ENCODE assay signal across 8 cellular contexts in genomic region chr5:147483961-147484707, GRCh38. TPM values are rescaled to one million over a fixed set of nuclear protein-coding genes. Genes with fewer than 3 reads are reported as not detected.
DNase-seq lines count a peak whose midpoint lies in the region; ATAC-seq, FAIRE-seq and TF ChIP-seq lines count a peak whose summit lies in the region.

No MANE protein-coding gene starts in this region.

- no peak for FAIRE-seq in small intestine (lab: Jason Lieb, UNC)

- H3K36me3 ChIP-seq in HUES64 (ENCODE audit: insufficient read depth, low read length) (no peaks in the 10 kb centered on the region), SJSA1 (no peaks in the 10 kb centered on the region; the same call in 1 of the 2 replicates), small intestine (ENCODE audit: control insufficient read depth in 2 of 2, insufficient read depth in 2 of 2, low read length in 2 of 2) (no peaks in the 10 kb centered on the region)

- intact Hi-C loops in left ventricle myocardium superior (cut with micrococcal nuclease): no loop called here

- peaks cover 70% of the 10 kb centered on the region for H3K4me1 ChIP-seq in HUES64 (ENCODE audit: insufficient read depth, low read length)
- H3K4me1 ChIP-seq in SJSA1 (replicated peaks): peaks cover 44% of the 10 kb centered on the region
- peaks cover 0 to 2% of the 10 kb centered on the region in 2 donors for H3K4me1 ChIP-seq in small intestine (ENCODE audit: control insufficient read depth in 2 of 2, insufficient read depth in 1 of 2, low read depth in 1 of 2, low read length in 1 of 2)

- peak overlapping the region; percentile 23; the same call in 1 of the 2 replicates for H3K9ac ChIP-seq in HUES64 (ENCODE audit: low read depth, low read length)

- peak; percentile 75 to 89 for DNase-seq in SJSA1 (ENCODE audit: low read depth in 1 of 2, low spot score in 2 of 2)
- peak; percentile 80 for DNase-seq in left ventricle myocardium superior
- peak; percentile 9 for DNase-seq in small intestine
- no peak for DNase-seq in 8988T
- no peak for DNase-seq in GDM1 (lab: John Stamatoyannopoulos, UW)
- no peak for DNase-seq in GM10248 (ENCODE audit: extremely low spot score)

- H3K27me3 ChIP-seq in HUES64 (ENCODE audit: insufficient read depth, low read length) (no peaks in the 10 kb centered on the region), SJSA1 (replicated peaks) (no peaks in the 10 kb centered on the region), small intestine (ENCODE audit: control insufficient read depth in 2 of 2, insufficient read depth in 2 of 2, low read length in 2 of 2) (no peaks in the 10 kb centered on the region)

- H3K9me3 ChIP-seq in HUES64 (ENCODE audit: insufficient read depth, low read depth, low read length): no peaks in the 10 kb centered on the region
- H3K9me3 ChIP-seq in SJSA1 (replicated peaks): no peaks in the 10 kb centered on the region
- no peaks in the 10 kb centered on the region for H3K9me3 ChIP-seq in small intestine (ENCODE audit: control insufficient read depth, low read depth)

- H3K27ac ChIP-seq in HUES64 (ENCODE audit: low read depth, low read length) (peak overlapping the region; percentile 37; the same call in 1 of the 2 replicates), SJSA1 (peak overlapping the region; percentile 93), small intestine (ENCODE audit: low read depth in 1 of 2, low read length in 1 of 2) (peak overlapping the region in 1 of 2 donors; percentile 90)

- no peak for TF ChIP-seq CTCF in GM10248 (IDR thresholded peaks at IDR 0.05; ENCODE audit: control extremely low read depth, extremely low read depth, low read depth, missing control alignments)

- POLR2A ChIA-PET in GM10248 (lab: Yijun Ruan, JAX): no interaction called here

- CTCF ChIA-PET in GM10248 (lab: Yijun Ruan, JAX): interaction anchor here (1.0 to 1.3 kb wide), 3 partner anchors 87 to 942 kb away, joined by 3 read pairs; no protein-coding TSS in a partner anchor

- ATAC-seq in left ventricle myocardium superior: peak; percentile 83
- ATAC-seq in HG02840 (IDR thresholded peaks at IDR 0.05; ENCODE audit: low FRiP score, unreplicated experiment): no peak

- WGBS in HUES64: 86% methylated on average over 4 of the region's 5 CpGs
- 31 to 57% (median 49%) methylated on average over 5 of the region's 5 CpGs for WGBS in small intestine, 3 donors

- H3K4me3 ChIP-seq in HUES64 (ENCODE audit: low read length) (no peak overlapping the region), SJSA1 (no peak overlapping the region), small intestine (ENCODE audit: low read depth in 1 of 2, low read length in 2 of 2) (no peak overlapping the region)

RNA-seq across cellular contexts. Expression of gene DPYSL3, which starts 25.7 kb away (rescaled TPM):
- polyA plus RNA-seq in HUES64 (2013, experiment 1 of 2): 234 TPM
- 219 TPM for polyA plus RNA-seq in HUES64 (2013, experiment 2 of 2)
- 125 and 156 TPM in 2 replicates for total RNA-seq in SJSA1 (2014; rRNA removed; shearing (Covaris generic))
- 19.5 TPM for total RNA-seq in left ventricle myocardium superior
- 10 to 100 TPM in 2 of 3 donors, 1 to 10 TPM in 1; 2.2 to 32.0 (median 11.6) TPM for polyA plus RNA-seq in small intestine

Comparison
In these comparisons a context has a peak if more than half of its experiments do, and no peak if none do; other contexts are left out.
1. DNase-seq: peak in SJSA1 (2 of 2), left ventricle myocardium superior (single experiment) and small intestine (single experiment); none in 8988T (single experiment), GDM1 (single experiment) and GM10248 (single experiment).